In genomic region chr12:79373896-79374499, GRCh38 we compare ENCODE assay signal across 8 cellular contexts.
A peak's percentile ranks its signal among the peaks of the same experiment; 100 is the strongest.
DNase-seq lines count a peak whose midpoint lies in the region; ATAC-seq and TF ChIP-seq lines count a peak whose summit lies in the region.

No MANE protein-coding gene starts in this region.

- ATAC-seq in left lung = peak; percentile 67
- no peak for ATAC-seq in left lobe of liver

- H3K9me2 ChIP-seq in GM23248 (ENCODE audit: insufficient read depth) = no peaks in the 10 kb centered on the region

- no peaks in the 10 kb centered on the region for H3K36me3 Mint-ChIP-seq in activated naive CD8-positive, alpha-beta T cell treated with anti-CD3 and anti-CD28 coated beads for 36 hours

- H3K4me1 ChIP-seq in GM23248 (ENCODE audit: insufficient read depth) (peaks cover 11% of the 10 kb centered on the region), left lung (no peaks in the 10 kb centered on the region), stomach (peaks cover 0 to 6% (median 2%) of the 10 kb centered on the region in 4 donors)

- TF ChIP-seq EP300 in stomach (IDR thresholded peaks at IDR 0.05) = no peak

- H3K4me3 Mint-ChIP-seq in activated naive CD8-positive, alpha-beta T cell treated with anti-CD3 and anti-CD28 coated beads for 36 hours = no peak overlapping the region

- H3K27ac Mint-ChIP-seq in activated naive CD8-positive, alpha-beta T cell treated with anti-CD3 and anti-CD28 coated beads for 36 hours = no peak overlapping the region

- H4K20me1 ChIP-seq in GM23248 (ENCODE audit: insufficient read depth) = no peaks in the 10 kb centered on the region

- H2AFZ ChIP-seq in GM23248 = no peak overlapping the region

- peak; percentile 19 for DNase-seq in stimulated activated CD4-positive, alpha-beta T cell treated with anti-CD3 and anti-CD28 coated beads, Interleukin-15, amount 100 ng/mL, for 24 hours
- DNase-seq in stimulated activated CD4-positive, alpha-beta T cell treated with anti-CD3 and anti-CD28 coated beads, Interleukin-12 subunit alpha, Interleukin-12 subunit beta, amount 100 ng/mL, for 4 hours = no peak
- DNase-seq in GM23248 (peak; percentile 56), LoVo (ENCODE audit: low spot score) (peak; percentile 15), left lung (no peak), left lobe of liver (ENCODE audit: low spot score) (no peak), stomach (no peak)
- DNase-seq in activated naive CD8-positive, alpha-beta T cell treated with anti-CD3 and anti-CD28 coated beads for 36 hours = peak; percentile 12

- H3K9me3 ChIP-seq in GM23248 (ENCODE audit: low read depth) (no peaks in the 10 kb centered on the region), left lung (no peaks in the 10 kb centered on the region), stomach (no peaks in the 10 kb centered on the region)

- H3K36me3 ChIP-seq in GM23248 (ENCODE audit: low read depth) = no peaks in the 10 kb centered on the region; the same call in 1 of the 2 replicates
- no peaks in the 10 kb centered on the region for H3K36me3 ChIP-seq in left lung
- H3K36me3 ChIP-seq in stomach = no peaks in the 10 kb centered on the region

- 62 to 71% methylated on average over 5 of the region's 5 CpGs for WGBS in GM23248 (ENCODE audit: low coverage in 1 of 2, low lambda C conversion rate in 2 of 2, missing lambda C conversion rate in 2 of 2), 2 experiments
- WGBS in stomach, 5 donors = 53 to 63% (median 60%) methylated on average over 5 of the region's 5 CpGs

- H3K27ac ChIP-seq in GM23248 (no peak overlapping the region), left lung (no peak overlapping the region), stomach (no peak overlapping the region)

- H3K4me1 Mint-ChIP-seq in activated naive CD8-positive, alpha-beta T cell treated with anti-CD3 and anti-CD28 coated beads for 36 hours = no peaks in the 10 kb centered on the region

- in situ Hi-C loops in GM23248 (cut with MboI) = no loop called here

- H3F3A ChIP-seq in GM23248 (ENCODE audit: insufficient read depth) = no peaks in the 10 kb centered on the region

- intact Hi-C loops in left lung (cut with DNase I) (loop anchor here in 1 of 2 donors (10.0 kb wide), 1 partner anchor 909 kb away; no protein-coding TSS in a partner anchor), stomach (cut with DNase I; ENCODE audit: low total_unique reads) (no loop called here)

- H3K4me2 ChIP-seq in GM23248 (ENCODE audit: unreplicated experiment) = no peak overlapping the region

- H3K27me3 ChIP-seq in GM23248 (replicated peaks; ENCODE audit: insufficient read depth) = no peaks in the 10 kb centered on the region
- H3K27me3 ChIP-seq in left lung = no peaks in the 10 kb centered on the region
- no peaks in the 10 kb centered on the region for H3K27me3 ChIP-seq in stomach

- H3K4me3 ChIP-seq in GM23248 = no peak overlapping the region
- H3K4me3 ChIP-seq in left lung = no peak overlapping the region
- H3K4me3 ChIP-seq in stomach = no peak overlapping the region

- no peak overlapping the region for H3K9ac ChIP-seq in GM23248

- no peaks in the 10 kb centered on the region for H3K79me2 ChIP-seq in GM23248 (ENCODE audit: insufficient read depth)

- no peaks in the 10 kb centered on the region for H3K9me3 Mint-ChIP-seq in activated naive CD8-positive, alpha-beta T cell treated with anti-CD3 and anti-CD28 coated beads for 36 hours

- H3K27me3 Mint-ChIP-seq in activated naive CD8-positive, alpha-beta T cell treated with anti-CD3 and anti-CD28 coated beads for 36 hours = no peaks in the 10 kb centered on the region

- no peak for TF ChIP-seq POLR2A in stomach (IDR thresholded peaks at IDR 0.05)

- TF ChIP-seq CTCF in left lung (IDR thresholded peaks at IDR 0.05) (peak; percentile 46 to 58), stomach (IDR thresholded peaks at IDR 0.05) (peak in 3 of 7 experiments; percentile 32 to 39 (median 38))

Comparison
In these comparisons a context has a peak if more than half of its experiments do, and no peak if none do; other contexts are left out.
1. DNase-seq: peak in stimulated activated CD4-positive, alpha-beta T cell treated with anti-CD3 and anti-CD28 coated beads, Interleukin-15, amount 100 ng/mL, for 24 hours (single experiment), GM23248 (single experiment), LoVo (single experiment) and activated naive CD8-positive, alpha-beta T cell treated with anti-CD3 and anti-CD28 coated beads for 36 hours (single experiment); none in stimulated activated CD4-positive, alpha-beta T cell treated with anti-CD3 and anti-CD28 coated beads, Interleukin-12 subunit alpha, Interleukin-12 subunit beta, amount 100 ng/mL, for 4 hours (single experiment), left lung (0 of 2), left lobe of liver (single experiment) and stomach (single experiment).